In the genomic region with DNA sequence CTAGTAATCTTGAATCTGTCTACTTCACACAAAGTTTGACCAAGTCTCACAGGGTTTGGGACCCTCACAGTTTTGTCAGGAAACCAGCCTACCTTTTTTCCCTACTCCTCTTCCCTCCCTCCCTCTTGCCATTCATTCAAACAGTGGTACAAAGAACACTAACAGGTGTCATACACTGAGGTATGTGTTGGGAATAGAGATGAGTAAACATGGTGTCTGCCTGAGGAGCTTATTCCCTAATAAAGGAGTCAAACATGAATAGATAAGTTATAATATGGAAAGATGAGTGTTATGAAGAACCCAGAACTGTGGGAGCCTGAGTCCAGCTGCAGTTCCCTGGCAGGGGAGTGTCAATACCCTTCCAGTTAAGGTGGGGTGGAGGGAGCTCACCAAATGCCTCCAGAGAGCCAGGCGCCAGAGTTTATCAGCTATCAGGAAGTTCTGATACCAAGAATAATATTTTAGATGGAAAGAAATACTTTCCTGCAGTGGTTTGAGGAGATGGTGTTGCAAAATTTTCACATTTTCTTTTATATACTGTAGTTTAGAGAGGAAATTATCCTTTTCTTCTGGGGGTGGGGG, we compare ENCODE assay signal across 15 cellular contexts.
"Had no signal": no experiment of that assay in that cellular context is flagged by ENCODE, and none has a peak within 500 bp of the region (broad histone marks: within the 10 kb centered on the region; RNA-seq: fewer than 3 reads in every experiment).

No MANE protein-coding gene starts in this region.

- H3K36me3 ChIP-seq: suprapubic skin had no signal

- H3K36me3 Mint-ChIP-seq: memory B cell; naive thymus-derived CD8-positive, alpha-beta T cell had no signal

- H3K27me3 Mint-ChIP-seq: memory B cell had no signal

- H3K9me3 ChIP-seq: suprapubic skin had no signal

- H3K27ac Mint-ChIP-seq: memory B cell; naive thymus-derived CD8-positive, alpha-beta T cell had no signal

- ATAC-seq: left ventricle myocardium superior; naive thymus-derived CD8-positive, alpha-beta T cell; stimulated activated naive CD8-positive, alpha-beta T cell treated with anti-CD3 and anti-CD28 coated beads, Interleukin-15, Interleukin-2, amounts not matched to agents 100 U/mL and 50 U/mL, for 24 hours had no signal

- H3K4me3 ChIP-seq: dorsolateral prefrontal cortex, skin epidermis, suprapubic skin had no signal

- H3K27me3 ChIP-seq: dorsolateral prefrontal cortex, suprapubic skin had no signal

- H3K9me3 Mint-ChIP-seq: memory B cell had no signal

- H3K27ac ChIP-seq: dorsolateral prefrontal cortex, skin epidermis, suprapubic skin had no signal

- H3K4me3 Mint-ChIP-seq: memory B cell; naive thymus-derived CD8-positive, alpha-beta T cell had no signal

- DNase-seq: activated CD4-positive, CD25-positive, alpha-beta regulatory T cell; activated CD8-positive, alpha-beta memory T cell treated with anti-CD3 and anti-CD28 coated beads, Interleukin-2, amount 50 U/mL, for 48 hours; activated naive CD4-positive, alpha-beta T cell treated with anti-CD3 and anti-CD28 coated beads, Interleukin-2, amount 50 U/mL, for 16 hours; dorsolateral prefrontal cortex; hippocampal formation; kidney; left ventricle myocardium superior; naive thymus-derived CD8-positive, alpha-beta T cell; posterior cingulate gyrus; stimulated activated CD4-positive, alpha-beta T cell treated with anti-CD3 and anti-CD28 coated beads, Interleukin-4, amount 100 ng/mL, for 24 hours; stimulated activated naive CD8-positive, alpha-beta T cell treated with anti-CD3 and anti-CD28 coated beads, Interleukin-15, Interleukin-2, amounts not matched to agents 100 U/mL and 50 U/mL, for 24 hours; SW 1271 had no signal
